ENCODE assay signal across 10 cellular contexts in genomic region chr14:76473381-76474263, GRCh38.
A peak's percentile ranks its signal among the peaks of the same experiment; 100 is the strongest.
DNase-seq lines count a peak whose midpoint lies in the region; ATAC-seq and TF ChIP-seq lines count a peak whose summit lies in the region.
"Had no signal": no experiment of that assay in that cellular context is flagged by ENCODE, and none has a peak within 500 bp of the region (broad histone marks: within the 10 kb centered on the region; RNA-seq: fewer than 3 reads in every experiment).

No MANE protein-coding gene starts in this region.

- H3K27ac ChIP-seq in upper lobe of right lung, result no peak overlapping the region

- POLR2A ChIA-PET in activated CD4-positive, alpha-beta T cell treated with anti-CD3 and anti-CD28 coated beads for 36 hours (lab: Charles Lee), result no interaction called here

- H3K9me3 Mint-ChIP-seq in activated CD4-positive, alpha-beta T cell treated with anti-CD3 and anti-CD28 coated beads for 36 hours (ENCODE audit: low read depth), result no peaks in the 10 kb centered on the region
- no peaks in the 10 kb centered on the region for H3K9me3 Mint-ChIP-seq in activated T-helper 1 cell treated with anti-CD3 and anti-CD28 coated beads, Interleukin-12 subunit alpha, Interleukin-12 subunit beta, Interleukin-2, Interleukin-4 antibody, amounts not matched to agents 30 ng/mL and 10 ng/mL and 1 ng/mL, durations not matched to agents 14 hours and 24 hours and 36 hours

- no peak overlapping the region for H3K27ac Mint-ChIP-seq in activated CD4-positive, alpha-beta T cell treated with anti-CD3 and anti-CD28 coated beads for 36 hours
- H3K27ac Mint-ChIP-seq in activated T-helper 1 cell treated with anti-CD3 and anti-CD28 coated beads, Interleukin-12 subunit alpha, Interleukin-12 subunit beta, Interleukin-2, Interleukin-4 antibody, amounts not matched to agents 30 ng/mL and 10 ng/mL and 1 ng/mL, durations not matched to agents 14 hours and 24 hours and 36 hours, result no peak overlapping the region

- no peaks in the 10 kb centered on the region for H3K9me3 ChIP-seq in upper lobe of right lung

- H3K36me3 Mint-ChIP-seq in activated CD4-positive, alpha-beta T cell treated with anti-CD3 and anti-CD28 coated beads for 36 hours (ENCODE audit: low read depth), result no peaks in the 10 kb centered on the region
- H3K36me3 Mint-ChIP-seq in activated T-helper 1 cell treated with anti-CD3 and anti-CD28 coated beads, Interleukin-12 subunit alpha, Interleukin-12 subunit beta, Interleukin-2, Interleukin-4 antibody, amounts not matched to agents 30 ng/mL and 10 ng/mL and 1 ng/mL, durations not matched to agents 14 hours and 24 hours and 36 hours (ENCODE audit: low read depth), result no peaks in the 10 kb centered on the region

- H3K36me3 ChIP-seq in upper lobe of right lung, result no peaks in the 10 kb centered on the region

- peak overlapping the region; percentile 29 for H3K4me3 ChIP-seq in upper lobe of right lung

- H3K4me3 Mint-ChIP-seq in activated CD4-positive, alpha-beta T cell treated with anti-CD3 and anti-CD28 coated beads for 36 hours, result no peak overlapping the region
- no peak overlapping the region for H3K4me3 Mint-ChIP-seq in activated T-helper 1 cell treated with anti-CD3 and anti-CD28 coated beads, Interleukin-12 subunit alpha, Interleukin-12 subunit beta, Interleukin-2, Interleukin-4 antibody, amounts not matched to agents 30 ng/mL and 10 ng/mL and 1 ng/mL, durations not matched to agents 14 hours and 24 hours and 36 hours

- intact Hi-C loops in activated CD4-positive, alpha-beta T cell treated with anti-CD3 and anti-CD28 coated beads for 36 hours (cut with DNase I, micrococcal nuclease), result no loop called here
- intact Hi-C loops in upper lobe of right lung (cut with DNase I) (no loop called here), left colon (cut with DNase I, micrococcal nuclease) (no loop called here)
- intact Hi-C loops in activated T-helper 1 cell treated with anti-CD3 and anti-CD28 coated beads, Interleukin-12 subunit alpha, Interleukin-12 subunit beta, Interleukin-2, Interleukin-4 antibody, amounts not matched to agents 30 ng/mL and 10 ng/mL and 1 ng/mL, durations not matched to agents 14 hours and 24 hours and 36 hours (cut with micrococcal nuclease), result no loop called here

- no peak for DNase-seq in activated CD4-positive, alpha-beta T cell treated with anti-CD3 and anti-CD28 coated beads for 36 hours
- DNase-seq in activated CD4-positive, alpha-beta T cell treated with anti-CD3 and anti-CD28 coated beads, Interleukin-2, amount 50 U/mL, for 48 hours, result no peak
- DNase-seq in cerebellum (ENCODE audit: low spot score), result peak; percentile 4
- peak; percentile 9 for DNase-seq in medulla oblongata (ENCODE audit: extremely low spot score)
- DNase-seq in upper lobe of right lung, result peak; percentile 67
- no peak for DNase-seq in UCSD-AML1 (lab: John Stamatoyannopoulos, UW; ENCODE audit: unreplicated experiment)
- DNase-seq in left colon, result no peak
- DNase-seq in activated T-helper 1 cell treated with anti-CD3 and anti-CD28 coated beads, Interleukin-12 subunit alpha, Interleukin-12 subunit beta, Interleukin-2, Interleukin-4 antibody, amounts not matched to agents 30 ng/mL and 10 ng/mL and 1 ng/mL, durations not matched to agents 14 hours and 24 hours and 36 hours (ENCODE audit: low spot score), result no peak
- DNase-seq: NCI-H1436, T1000 had no signal

- H3K27me3 Mint-ChIP-seq in activated CD4-positive, alpha-beta T cell treated with anti-CD3 and anti-CD28 coated beads for 36 hours, result peaks cover 8% of the 10 kb centered on the region
- peaks cover 6% of the 10 kb centered on the region for H3K27me3 Mint-ChIP-seq in activated T-helper 1 cell treated with anti-CD3 and anti-CD28 coated beads, Interleukin-12 subunit alpha, Interleukin-12 subunit beta, Interleukin-2, Interleukin-4 antibody, amounts not matched to agents 30 ng/mL and 10 ng/mL and 1 ng/mL, durations not matched to agents 14 hours and 24 hours and 36 hours (ENCODE audit: insufficient read depth)

- CTCF ChIA-PET in activated CD4-positive, alpha-beta T cell treated with anti-CD3 and anti-CD28 coated beads for 36 hours (lab: Charles Lee), result no interaction called here

- peak; percentile 42 for ATAC-seq in activated CD4-positive, alpha-beta T cell treated with anti-CD3 and anti-CD28 coated beads for 36 hours
- ATAC-seq in upper lobe of right lung (peak; percentile 68), left colon (no peak)

- no peaks in the 10 kb centered on the region for H3K27me3 ChIP-seq in upper lobe of right lung

- H3K4me1 ChIP-seq in upper lobe of right lung, result peaks cover 4% of the 10 kb centered on the region

- no peaks in the 10 kb centered on the region for H3K4me1 Mint-ChIP-seq in activated CD4-positive, alpha-beta T cell treated with anti-CD3 and anti-CD28 coated beads for 36 hours
- no peaks in the 10 kb centered on the region for H3K4me1 Mint-ChIP-seq in activated T-helper 1 cell treated with anti-CD3 and anti-CD28 coated beads, Interleukin-12 subunit alpha, Interleukin-12 subunit beta, Interleukin-2, Interleukin-4 antibody, amounts not matched to agents 30 ng/mL and 10 ng/mL and 1 ng/mL, durations not matched to agents 14 hours and 24 hours and 36 hours (ENCODE audit: low read depth)

- TF ChIP-seq CTCF in upper lobe of right lung (IDR thresholded peaks at IDR 0.05), result peak; percentile 29

Comparison
In these comparisons a context has a peak if more than half of its experiments do, and no peak if none do; other contexts are left out.
1. DNase-seq: peak in cerebellum (single experiment), medulla oblongata (single experiment) and upper lobe of right lung (single experiment); none in activated CD4-positive, alpha-beta T cell treated with anti-CD3 and anti-CD28 coated beads for 36 hours (single experiment), activated CD4-positive, alpha-beta T cell treated with anti-CD3 and anti-CD28 coated beads, Interleukin-2, amount 50 U/mL, for 48 hours (0 of 2), UCSD-AML1 (single experiment), left colon (0 of 2) and activated T-helper 1 cell treated with anti-CD3 and anti-CD28 coated beads, Interleukin-12 subunit alpha, Interleukin-12 subunit beta, Interleukin-2, Interleukin-4 antibody, amounts not matched to agents 30 ng/mL and 10 ng/mL and 1 ng/mL, durations not matched to agents 14 hours and 24 hours and 36 hours (single experiment).